In the genomic region with DNA sequence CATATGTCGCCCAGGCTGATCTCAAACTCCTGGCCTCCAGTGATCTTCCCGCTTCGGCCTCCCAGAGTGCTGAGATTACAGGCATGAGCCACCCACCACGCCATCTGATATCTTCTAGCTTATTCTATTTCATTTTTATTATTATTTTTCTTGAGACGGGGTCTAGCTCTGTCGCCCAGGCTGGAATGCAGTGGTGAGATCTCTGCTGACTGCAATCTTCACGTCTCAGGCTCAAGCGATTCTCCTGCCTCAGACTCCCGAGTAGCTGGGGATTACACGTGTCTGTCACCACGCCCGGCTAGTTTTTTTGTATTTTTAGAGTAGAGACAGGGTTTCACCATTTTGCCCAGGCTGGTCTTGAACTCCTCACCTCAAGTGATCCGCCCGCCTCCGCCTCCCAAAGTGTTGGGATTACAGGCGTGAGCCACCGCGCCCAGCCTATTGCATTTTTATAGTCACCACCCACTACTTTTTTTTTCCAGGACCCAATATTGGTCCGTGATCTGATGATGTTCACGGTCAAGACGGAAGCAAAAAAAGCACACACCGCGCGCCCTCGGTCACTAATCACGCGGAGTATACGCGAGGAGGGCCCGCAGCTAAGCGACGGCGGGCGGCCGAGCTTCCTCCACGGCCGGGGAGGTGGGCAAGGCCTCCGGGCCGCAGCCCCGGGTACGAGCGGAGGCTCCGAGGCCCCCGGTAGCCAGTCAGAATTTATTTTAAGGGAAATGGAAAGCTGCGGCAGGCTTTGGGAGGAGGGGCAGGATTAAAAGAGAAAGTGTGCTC, we compare ENCODE assay signal across 8 cellular contexts. TPM values are rescaled to one million over a fixed set of nuclear protein-coding genes. Genes with fewer than 3 reads are reported as not detected.
DNase-seq lines count a peak whose midpoint lies in the region; ATAC-seq and TF ChIP-seq lines count a peak whose summit lies in the region.

No MANE protein-coding gene starts in this region.

- H3K27me3 Mint-ChIP-seq in CD4-positive, CD25-positive, alpha-beta regulatory T cell = peaks cover 7% of the 10 kb centered on the region
- H3K27me3 Mint-ChIP-seq in glutamatergic neuron (ENCODE audit: unreplicated experiment) = peaks cover 2% of the 10 kb centered on the region

- TF ChIP-seq CTCF in WI38 (IDR thresholded peaks at IDR 0.05; ENCODE audit: low read depth, low read length) = no peak
- no peak for TF ChIP-seq CTCF in glutamatergic neuron (IDR thresholded peaks at IDR 0.05; ENCODE audit: partially characterized antibody, unreplicated experiment)

- peaks cover 4 to 58% (median 32%) of the 10 kb centered on the region in 4 donors for H3K4me1 Mint-ChIP-seq in CD4-positive, CD25-positive, alpha-beta regulatory T cell
- H3K4me1 Mint-ChIP-seq in glutamatergic neuron (ENCODE audit: low read depth, unreplicated experiment) = peaks cover 10% of the 10 kb centered on the region

- peak in 2 of 3 donors; percentile 17 to 19 for DNase-seq in CD4-positive, CD25-positive, alpha-beta regulatory T cell
- no peak for DNase-seq in glutamatergic neuron
- peak; percentile 51 for DNase-seq in renal cortical epithelial cell (ENCODE audit: low read depth)
- no peak for DNase-seq in mucosa of gallbladder (ENCODE audit: low spot score)
- DNase-seq in D341Med (ENCODE audit: low spot score) = no peak

- peaks cover 0 to 7% (median 0%) of the 10 kb centered on the region in 7 donors for H3K9me3 Mint-ChIP-seq in CD4-positive, CD25-positive, alpha-beta regulatory T cell
- H3K9me3 Mint-ChIP-seq in glutamatergic neuron (ENCODE audit: unreplicated experiment) = peaks cover 9% of the 10 kb centered on the region

- peak overlapping the region; percentile 29 to 97 (median 92) for H3K27ac Mint-ChIP-seq in CD4-positive, CD25-positive, alpha-beta regulatory T cell
- peak overlapping the region; percentile 85 for H3K27ac Mint-ChIP-seq in glutamatergic neuron (ENCODE audit: unreplicated experiment)

- no peak for ATAC-seq in CD4-positive, CD25-positive, alpha-beta regulatory T cell (ENCODE audit: low read depth in 2 of 2)
- peak; percentile 17 for ATAC-seq in GM19372 (IDR thresholded peaks at IDR 0.05; ENCODE audit: low read depth, unreplicated experiment)
- peak; percentile 2 for ATAC-seq in HG03442 (IDR thresholded peaks at IDR 0.05; ENCODE audit: unreplicated experiment)

- peak overlapping the region; percentile 92 to 93 (median 92) for H3K4me3 Mint-ChIP-seq in CD4-positive, CD25-positive, alpha-beta regulatory T cell
- H3K4me3 Mint-ChIP-seq in glutamatergic neuron (ENCODE audit: unreplicated experiment) = peak overlapping the region; percentile 88

- no peaks in the 10 kb centered on the region for H3K9me3 ChIP-seq in CD4-positive, CD25-positive, alpha-beta regulatory T cell (ENCODE audit: control insufficient read depth in 2 of 2, low read length in 2 of 2)

- H3K27me3 ChIP-seq in CD4-positive, CD25-positive, alpha-beta regulatory T cell (ENCODE audit: control insufficient read depth, insufficient read depth, low read length) = no peaks in the 10 kb centered on the region

- H3K4me1 ChIP-seq in CD4-positive, CD25-positive, alpha-beta regulatory T cell (ENCODE audit: control insufficient read depth, insufficient read depth, low read length, poor library complexity, severe bottlenecking) = peaks cover 48% of the 10 kb centered on the region

- H3K36me3 ChIP-seq in CD4-positive, CD25-positive, alpha-beta regulatory T cell (ENCODE audit: control insufficient read depth, insufficient read depth, low read length) = peaks cover 16% of the 10 kb centered on the region

- peaks cover 6% of the 10 kb centered on the region for H3K36me3 Mint-ChIP-seq in CD4-positive, CD25-positive, alpha-beta regulatory T cell
- no peaks in the 10 kb centered on the region for H3K36me3 Mint-ChIP-seq in glutamatergic neuron (ENCODE audit: unreplicated experiment)

- H3K27ac ChIP-seq in CD4-positive, CD25-positive, alpha-beta regulatory T cell (ENCODE audit: insufficient read depth, low read length, poor library complexity, severe bottlenecking) = peak overlapping the region; percentile 90

- H3K4me3 ChIP-seq in CD4-positive, CD25-positive, alpha-beta regulatory T cell (ENCODE audit: low read depth, low read length) = peak overlapping the region; percentile 31
- peak overlapping the region; percentile 69 for H3K4me3 ChIP-seq in WI38 (ENCODE audit: low read depth, low read length)

RNA-seq across cellular contexts. Expression of gene LSM14B, which starts 1.1 kb away (rescaled TPM):
- total RNA-seq in CD4-positive, CD25-positive, alpha-beta regulatory T cell = 33.7 TPM
- polyA plus RNA-seq in CD4-positive, CD25-positive, alpha-beta regulatory T cell = 1 to 10 TPM in 2 of 4 donors, under 1 TPM in 2; 0.65 to 1.9 (median 1.0) TPM
- 73.6 TPM for total RNA-seq in glutamatergic neuron (ENCODE audit: unreplicated experiment)
- total RNA-seq in renal cortical epithelial cell = 29.7 and 34.7 TPM in 2 replicates
- 48.3 TPM for total RNA-seq in mucosa of gallbladder

RNA-seq across cellular contexts. Expression of gene PSMA7, which starts 22.0 kb away (rescaled TPM):
- 172 TPM for total RNA-seq in CD4-positive, CD25-positive, alpha-beta regulatory T cell
- polyA plus RNA-seq in CD4-positive, CD25-positive, alpha-beta regulatory T cell = 100 to 1,000 TPM; 512 to 670 (median 608) TPM
- total RNA-seq in glutamatergic neuron (ENCODE audit: unreplicated experiment) (289 TPM), renal cortical epithelial cell (356 and 449 TPM in 2 replicates), mucosa of gallbladder (189 TPM)

RNA-seq across cellular contexts. Expression of gene SS18L1, which starts 22.4 kb away (rescaled TPM):
- total RNA-seq in CD4-positive, CD25-positive, alpha-beta regulatory T cell = 21.0 TPM
- polyA plus RNA-seq in CD4-positive, CD25-positive, alpha-beta regulatory T cell = under 1 TPM; 0.39 to 0.98 (median 0.73) TPM
- total RNA-seq in glutamatergic neuron (ENCODE audit: unreplicated experiment) (50.4 TPM), renal cortical epithelial cell (10.2 and 21.8 TPM in 2 replicates), mucosa of gallbladder (14.2 TPM)

RNA-seq across cellular contexts. Expression of gene TAF4, which starts 55.5 kb away (rescaled TPM):
- total RNA-seq in CD4-positive, CD25-positive, alpha-beta regulatory T cell = 20.4 TPM
- polyA plus RNA-seq in CD4-positive, CD25-positive, alpha-beta regulatory T cell = 1 to 10 TPM in 1 of 4 donors, under 1 TPM in 3; 0.76 to 2.6 (median 0.87) TPM
- total RNA-seq in glutamatergic neuron (ENCODE audit: unreplicated experiment) (20.0 TPM), renal cortical epithelial cell (3.3 and 19.9 TPM in 2 replicates), mucosa of gallbladder (26.0 TPM)

Comparison
In these comparisons a context has a peak if more than half of its experiments do, and no peak if none do; other contexts are left out.
1. ATAC-seq: peak in GM19372 (single experiment) and HG03442 (single experiment); none in CD4-positive, CD25-positive, alpha-beta regulatory T cell (0 of 2).
2. DNase-seq: peak in CD4-positive, CD25-positive, alpha-beta regulatory T cell (2 of 3) and renal cortical epithelial cell (single experiment); none in glutamatergic neuron (single experiment), mucosa of gallbladder (single experiment) and D341Med (single experiment).